Comparison of ENCODE assay signal across 12 cellular contexts in the genomic region with DNA sequence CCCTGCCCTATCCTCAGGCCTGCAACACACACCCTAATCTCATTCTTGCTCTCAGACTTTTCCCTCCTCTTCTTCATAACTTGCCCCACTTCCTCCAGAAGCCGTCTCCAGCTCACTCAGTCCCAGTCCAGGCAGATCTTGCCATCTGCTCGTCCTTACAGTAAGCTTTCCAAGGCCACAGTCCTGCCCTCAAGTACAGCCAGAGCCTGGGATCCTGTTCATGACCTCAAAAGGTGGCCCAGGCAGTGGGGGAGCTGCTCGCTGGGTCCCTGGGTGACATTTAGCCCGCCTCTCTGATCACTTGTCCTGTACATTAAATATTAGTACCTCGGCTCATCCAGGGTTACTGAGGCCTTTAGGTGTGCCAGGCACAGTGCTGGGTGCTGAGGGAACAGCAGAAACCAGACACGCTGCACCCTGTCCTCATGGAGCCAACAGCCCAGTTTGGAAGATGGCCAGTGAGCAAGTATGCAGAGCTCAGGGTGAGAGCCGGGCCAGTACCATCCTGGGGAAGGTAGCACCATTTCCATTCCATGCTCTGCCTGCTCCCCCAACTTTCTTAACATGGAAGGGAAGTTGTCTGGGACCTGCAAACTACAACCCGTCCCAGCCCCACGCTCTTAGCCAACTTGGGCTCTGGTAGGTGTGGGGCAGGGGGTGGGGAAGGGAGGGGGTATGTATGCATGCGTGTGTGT.
DNase-seq lines count a peak whose midpoint lies in the region; ATAC-seq and TF ChIP-seq lines count a peak whose summit lies in the region.
"Had no signal": no experiment of that assay in that cellular context is flagged by ENCODE, and none has a peak within 500 bp of the region (broad histone marks: within the 10 kb centered on the region; RNA-seq: fewer than 3 reads in every experiment).

No MANE protein-coding gene starts in this region.

- no peak for ATAC-seq in activated naive CD8-positive, alpha-beta T cell treated with anti-CD3 and anti-CD28 coated beads, Interleukin-2, amount 10 ng/mL, durations not matched to agents 7 days and 5 days (ENCODE audit: low read depth)
- ATAC-seq in activated naive CD8-positive, alpha-beta T cell treated with anti-CD3 and anti-CD28 coated beads, Interleukin-2, amount 50 U/mL, for 24 hours = no peak
- ATAC-seq in CD4-positive, alpha-beta T cell (ENCODE audit: poor library complexity) = no peak

- H3K27ac ChIP-seq in left ventricle myocardium inferior (replicated peaks) = no peak overlapping the region
- H3K27ac ChIP-seq in CD4-positive, alpha-beta T cell (ENCODE audit: low read depth, low read length) = no peak overlapping the region

- no peak overlapping the region for H3K4me3 ChIP-seq in left ventricle myocardium inferior

- CTCF ChIA-PET in CD4-positive, alpha-beta T cell (lab: Charles Lee) = no interaction called here

- H3K4me3 Mint-ChIP-seq in activated naive CD8-positive, alpha-beta T cell treated with anti-CD3 and anti-CD28 coated beads, Interleukin-2, amount 10 ng/mL, durations not matched to agents 7 days and 5 days = no peak overlapping the region
- H3K4me3 Mint-ChIP-seq in activated naive CD8-positive, alpha-beta T cell treated with anti-CD3 and anti-CD28 coated beads, Interleukin-2, amount 50 U/mL, for 24 hours = no peak overlapping the region
- H3K4me3 Mint-ChIP-seq in glutamatergic neuron (ENCODE audit: unreplicated experiment) = peak overlapping the region; percentile 9
- H3K4me3 Mint-ChIP-seq in CD4-positive, alpha-beta T cell = no peak overlapping the region
- H3K4me3 Mint-ChIP-seq: IgD-negative memory B cell had no signal

- TF ChIP-seq CTCF in glutamatergic neuron (IDR thresholded peaks at IDR 0.05; ENCODE audit: partially characterized antibody, unreplicated experiment) (no peak), left ventricle myocardium inferior (IDR thresholded peaks at IDR 0.05; ENCODE audit: borderline replicate concordance) (no peak)
- no peak for TF ChIP-seq CTCF in CD4-positive, alpha-beta T cell (IDR thresholded peaks at IDR 0.05)

- no peaks in the 10 kb centered on the region for H3K36me3 Mint-ChIP-seq in activated naive CD8-positive, alpha-beta T cell treated with anti-CD3 and anti-CD28 coated beads, Interleukin-2, amount 10 ng/mL, durations not matched to agents 7 days and 5 days
- no peaks in the 10 kb centered on the region for H3K36me3 Mint-ChIP-seq in activated naive CD8-positive, alpha-beta T cell treated with anti-CD3 and anti-CD28 coated beads, Interleukin-2, amount 50 U/mL, for 24 hours (ENCODE audit: low read depth)
- H3K36me3 Mint-ChIP-seq in glutamatergic neuron (ENCODE audit: unreplicated experiment) = no peaks in the 10 kb centered on the region
- H3K36me3 Mint-ChIP-seq in CD4-positive, alpha-beta T cell (ENCODE audit: low read depth) = no peaks in the 10 kb centered on the region
- H3K36me3 Mint-ChIP-seq: IgD-negative memory B cell had no signal

- no peaks in the 10 kb centered on the region for H3K36me3 ChIP-seq in left ventricle myocardium inferior
- H3K36me3 ChIP-seq: BE2C had no signal

- H3K4me1 ChIP-seq in left ventricle myocardium inferior = peaks cover 17% of the 10 kb centered on the region

- H3K27me3 Mint-ChIP-seq in activated naive CD8-positive, alpha-beta T cell treated with anti-CD3 and anti-CD28 coated beads, Interleukin-2, amount 10 ng/mL, durations not matched to agents 7 days and 5 days = no peaks in the 10 kb centered on the region
- peaks cover 3% of the 10 kb centered on the region for H3K27me3 Mint-ChIP-seq in activated naive CD8-positive, alpha-beta T cell treated with anti-CD3 and anti-CD28 coated beads, Interleukin-2, amount 50 U/mL, for 24 hours
- H3K27me3 Mint-ChIP-seq in glutamatergic neuron (ENCODE audit: unreplicated experiment) = peaks cover 15% of the 10 kb centered on the region
- H3K27me3 Mint-ChIP-seq in CD4-positive, alpha-beta T cell = peaks cover 18% of the 10 kb centered on the region

- no peaks in the 10 kb centered on the region for H3K9me3 ChIP-seq in left ventricle myocardium inferior (replicated peaks)
- no peaks in the 10 kb centered on the region for H3K9me3 ChIP-seq in CD4-positive, alpha-beta T cell (ENCODE audit: control insufficient read depth, low read length)
- H3K9me3 ChIP-seq: BE2C had no signal

- H3K27me3 ChIP-seq in left ventricle myocardium inferior (ENCODE audit: low read depth) = no peaks in the 10 kb centered on the region
- H3K27me3 ChIP-seq in CD4-positive, alpha-beta T cell (ENCODE audit: control insufficient read depth, insufficient read depth, low read length) = peaks cover 7% of the 10 kb centered on the region
- H3K27me3 ChIP-seq: BE2C had no signal

- H3K27ac Mint-ChIP-seq in activated naive CD8-positive, alpha-beta T cell treated with anti-CD3 and anti-CD28 coated beads, Interleukin-2, amount 10 ng/mL, durations not matched to agents 7 days and 5 days = peak overlapping the region; percentile 36
- no peak overlapping the region for H3K27ac Mint-ChIP-seq in activated naive CD8-positive, alpha-beta T cell treated with anti-CD3 and anti-CD28 coated beads, Interleukin-2, amount 50 U/mL, for 24 hours
- no peak overlapping the region for H3K27ac Mint-ChIP-seq in glutamatergic neuron (ENCODE audit: unreplicated experiment)
- H3K27ac Mint-ChIP-seq in CD4-positive, alpha-beta T cell = no peak overlapping the region
- H3K27ac Mint-ChIP-seq: IgD-negative memory B cell had no signal

- intact Hi-C loops in left ventricle myocardium inferior (cut with micrococcal nuclease) = no loop called here
- intact Hi-C loops in CD4-positive, alpha-beta T cell (cut with DNase I, micrococcal nuclease) = loop anchor here (2.0 to 10.0 kb wide), 2 partner anchors 113 to 315 kb away; no protein-coding TSS in a partner anchor

- POLR2A ChIA-PET in activated naive CD8-positive, alpha-beta T cell treated with anti-CD3 and anti-CD28 coated beads, Interleukin-2, amount 10 ng/mL, durations not matched to agents 7 days and 5 days (lab: Charles Lee) = no interaction called here
- POLR2A ChIA-PET in CD4-positive, alpha-beta T cell (lab: Charles Lee) = no interaction called here

- H3K9me3 Mint-ChIP-seq in activated naive CD8-positive, alpha-beta T cell treated with anti-CD3 and anti-CD28 coated beads, Interleukin-2, amount 10 ng/mL, durations not matched to agents 7 days and 5 days = no peaks in the 10 kb centered on the region
- H3K9me3 Mint-ChIP-seq in activated naive CD8-positive, alpha-beta T cell treated with anti-CD3 and anti-CD28 coated beads, Interleukin-2, amount 50 U/mL, for 24 hours = no peaks in the 10 kb centered on the region
- H3K9me3 Mint-ChIP-seq in glutamatergic neuron (ENCODE audit: unreplicated experiment) = peaks cover 15% of the 10 kb centered on the region
- H3K9me3 Mint-ChIP-seq in CD4-positive, alpha-beta T cell = no peaks in the 10 kb centered on the region
- H3K9me3 Mint-ChIP-seq: IgD-negative memory B cell had no signal

- H3K4me1 Mint-ChIP-seq in activated naive CD8-positive, alpha-beta T cell treated with anti-CD3 and anti-CD28 coated beads, Interleukin-2, amount 10 ng/mL, durations not matched to agents 7 days and 5 days = peaks cover 9% of the 10 kb centered on the region
- peaks cover 37% of the 10 kb centered on the region for H3K4me1 Mint-ChIP-seq in activated naive CD8-positive, alpha-beta T cell treated with anti-CD3 and anti-CD28 coated beads, Interleukin-2, amount 50 U/mL, for 24 hours
- peaks cover 51% of the 10 kb centered on the region for H3K4me1 Mint-ChIP-seq in glutamatergic neuron (ENCODE audit: low read depth, unreplicated experiment)
- peaks cover 5% of the 10 kb centered on the region for H3K4me1 Mint-ChIP-seq in CD4-positive, alpha-beta T cell (ENCODE audit: low read depth)

- DNase-seq in activated naive CD8-positive, alpha-beta T cell treated with anti-CD3 and anti-CD28 coated beads, Interleukin-2, amount 10 ng/mL, durations not matched to agents 7 days and 5 days = no peak
- DNase-seq in activated naive CD8-positive, alpha-beta T cell treated with anti-CD3 and anti-CD28 coated beads, Interleukin-2, amount 50 U/mL, for 24 hours = no peak
- DNase-seq in NCI-H82 treated with DMSO at 0.1 percent for 48 hours (lab: John Stamatoyannopoulos, UW; ENCODE audit: unreplicated experiment) = peak; percentile 55
- no peak for DNase-seq in glutamatergic neuron
- no peak for DNase-seq in activated CD4-positive, CD25-positive, alpha-beta regulatory T cell treated with anti-CD3 and anti-CD28 coated beads, Interleukin-2, amount 50 U/mL, for 72 hours
- no peak for DNase-seq in left ventricle myocardium inferior
- DNase-seq in hippocampal formation (lab: John Stamatoyannopoulos, UW) = no peak
- DNase-seq in CD4-positive, alpha-beta T cell = no peak
- DNase-seq: BE2C, Calu3, DMS 273 treated with DMSO at 0.1 percent for 48 hours had no signal
